8 cellular contexts compared by ENCODE assay signal in genomic region chr5:159915913-159916840, GRCh38. TPM values are rescaled to one million over a fixed set of nuclear protein-coding genes. Genes with fewer than 3 reads are reported as not detected.
DNase-seq lines count a peak whose midpoint lies in the region; ATAC-seq and TF ChIP-seq lines count a peak whose summit lies in the region.

Gene ADRA1B (plus strand): TSS chr5:159916482. CDS start chr5:159916906, 424 bp downstream.

- TF ChIP-seq CTCF in GM12865 (IDR thresholded peaks at IDR 0.05; ENCODE audit: insufficient read depth, low read depth, low read length, missing control alignments) (peak; percentile 41), astrocyte of the spinal cord (IDR thresholded peaks at IDR 0.05; ENCODE audit: low read depth, low read length) (peak; percentile 67)

- H3K27me3 Mint-ChIP-seq in T-cell, result peaks cover 57 to 60% of the 10 kb centered on the region in 2 donors

- H3K36me3 Mint-ChIP-seq in T-cell, result no peaks in the 10 kb centered on the region

- H3K4me3 Mint-ChIP-seq in T-cell, result peak within 1 kb of the TSS; percentile 35 to 77 (median 47)

- H3K9me3 ChIP-seq in iPS-15b (ENCODE audit: control insufficient read depth, insufficient read depth, low read length) (no peaks in the 10 kb centered on the region), skeletal muscle satellite cell (replicated peaks; ENCODE audit: low read length) (no peaks in the 10 kb centered on the region)

- POLR2A ChIA-PET in T-cell (lab: Charles Lee), result no interaction called here

- DNase-seq in GM12865 (ENCODE audit: low read depth) (peak; percentile 32), T-cell (peak in 27 of 34 experiments; percentile 5 to 44 (median 21)), astrocyte of the spinal cord (ENCODE audit: low read depth, low spot score) (peak; percentile 72), superior temporal gyrus (ENCODE audit: extremely low spot score) (no peak)

- H3K9ac ChIP-seq in iPS-15b (ENCODE audit: low read depth, low read length) (no peak within 1 kb of the TSS), skeletal muscle satellite cell (ENCODE audit: low read depth, low read length) (peak within 1 kb of the TSS; percentile 59)

- H3K27me3 ChIP-seq in iPS-15b (ENCODE audit: control insufficient read depth, insufficient read depth, low read length) (peaks cover 50% of the 10 kb centered on the region), skeletal muscle satellite cell (ENCODE audit: control insufficient read depth, insufficient read depth, low read length) (no peaks in the 10 kb centered on the region)

- no peak within 1 kb of the TSS for H3K27ac Mint-ChIP-seq in T-cell

- H3K4me1 ChIP-seq in iPS-15b (ENCODE audit: control insufficient read depth, insufficient read depth, low read length) (peaks cover 3% of the 10 kb centered on the region), skeletal muscle satellite cell (ENCODE audit: control insufficient read depth, insufficient read depth, low read length) (peaks cover 60% of the 10 kb centered on the region)

- H3K9me3 Mint-ChIP-seq in T-cell, result no peaks in the 10 kb centered on the region

- H3K4me1 Mint-ChIP-seq in T-cell, result peaks cover 9 to 14% (median 14%) of the 10 kb centered on the region in 3 donors

- in situ Hi-C loops in astrocyte of the spinal cord (cut with HindIII; ENCODE audit: low sequenced_read_pairs), result no loop called here

- ATAC-seq in HG03175 (IDR thresholded peaks at IDR 0.05; ENCODE audit: unreplicated experiment) (peak; percentile 64), T-cell (replicated peaks in 1 of 4) (peak; percentile 56 to 80 (median 75)), HG03460 (IDR thresholded peaks at IDR 0.05; ENCODE audit: unreplicated experiment) (no peak)

- CTCF ChIA-PET in T-cell (lab: Charles Lee), result no interaction called here

- peak within 1 kb of the TSS; percentile 87 for H3K4me2 ChIP-seq in skeletal muscle satellite cell (ENCODE audit: low read length)

- no peaks in the 10 kb centered on the region for H3K36me3 ChIP-seq in iPS-15b (ENCODE audit: control insufficient read depth, insufficient read depth, low read length)
- H3K36me3 ChIP-seq in skeletal muscle satellite cell (ENCODE audit: insufficient read depth, low read length), result no peaks in the 10 kb centered on the region

- H3K4me3 ChIP-seq in GM12865 (ENCODE audit: low read depth, low read length) (no peak within 1 kb of the TSS), astrocyte of the spinal cord (ENCODE audit: low read depth, low read length) (peak within 1 kb of the TSS; percentile 46), iPS-15b (ENCODE audit: low read depth, low read length) (peak within 1 kb of the TSS; percentile 73), skeletal muscle satellite cell (ENCODE audit: low read length) (peak within 1 kb of the TSS; percentile 71)

RNA-seq across cellular contexts. Expression of gene ADRA1B, which starts in this region (rescaled TPM):
- under 1 TPM in 1 of 5 donors, not detected in 4; 0.12 TPM for total RNA-seq in T-cell
- 0.25 and 0.87 TPM in 2 replicates for total RNA-seq in skeletal muscle satellite cell (2012; rRNA removed)

Comparison
In these comparisons a context has a peak if more than half of its experiments do, and no peak if none do; other contexts are left out.
1. Peak in DNase-seq and ATAC-seq in T-cell; RNA of the gene not detected or under 1 TPM.